Comparison of ENCODE assay signal across 22 cellular contexts in genomic region chr3:165464736-165465135, GRCh38.
A peak's percentile ranks its signal among the peaks of the same experiment; 100 is the strongest.
DNase-seq lines count a peak whose midpoint lies in the region; ATAC-seq, FAIRE-seq and TF ChIP-seq lines count a peak whose summit lies in the region.
"Had no signal": no experiment of that assay in that cellular context is flagged by ENCODE, and none has a peak within 500 bp of the region (broad histone marks: within the 10 kb centered on the region; RNA-seq: fewer than 3 reads in every experiment).

No MANE protein-coding gene starts in this region.

- H3K4me3 Mint-ChIP-seq in activated naive CD8-positive, alpha-beta T cell treated with anti-CD3 and anti-CD28 coated beads for 36 hours = no peak overlapping the region
- H3K4me3 Mint-ChIP-seq: activated CD4-positive, alpha-beta memory T cell treated with anti-CD3 and anti-CD28 coated beads for 36 hours; CD4-positive, alpha-beta memory T cell; stimulated activated naive B cell treated with anti-CD40 and anti-IgM and Interleukin-4, amounts not matched to agents 10 μg/mL and 1 μg/mL and 100 μg/mL, for 72 hours had no signal

- no peaks in the 10 kb centered on the region for H3K27me3 Mint-ChIP-seq in activated naive CD8-positive, alpha-beta T cell treated with anti-CD3 and anti-CD28 coated beads for 36 hours
- H3K27me3 Mint-ChIP-seq: activated CD4-positive, alpha-beta memory T cell treated with anti-CD3 and anti-CD28 coated beads for 36 hours; CD4-positive, alpha-beta memory T cell; stimulated activated naive B cell treated with anti-CD40 and anti-IgM and Interleukin-4, amounts not matched to agents 10 μg/mL and 1 μg/mL and 100 μg/mL, for 72 hours had no signal

- H3K27ac Mint-ChIP-seq in activated naive CD8-positive, alpha-beta T cell treated with anti-CD3 and anti-CD28 coated beads for 36 hours = no peak overlapping the region
- H3K27ac Mint-ChIP-seq: activated CD4-positive, alpha-beta memory T cell treated with anti-CD3 and anti-CD28 coated beads for 36 hours; CD4-positive, alpha-beta memory T cell; stimulated activated naive B cell treated with anti-CD40 and anti-IgM and Interleukin-4, amounts not matched to agents 10 μg/mL and 1 μg/mL and 100 μg/mL, for 72 hours had no signal

- 28 to 36% methylated on average over 2 of the region's 2 CpGs for WGBS in tibial nerve, 2 donors
- WGBS in upper lobe of left lung, 2 donors = 78 to 83% methylated on average over 2 of the region's 2 CpGs

- H3K9me3 Mint-ChIP-seq in activated naive CD8-positive, alpha-beta T cell treated with anti-CD3 and anti-CD28 coated beads for 36 hours = peaks cover 1% of the 10 kb centered on the region

- H3K36me3 ChIP-seq in tibial nerve (no peaks in the 10 kb centered on the region), upper lobe of left lung (no peaks in the 10 kb centered on the region)
- H3K36me3 ChIP-seq: neutrophil had no signal

- peak; percentile 92 for FAIRE-seq in RCC 7860 (lab: Jason Lieb, UNC)
- FAIRE-seq: GM12878 had no signal

- TF ChIP-seq EP300 in tibial nerve (IDR thresholded peaks at IDR 0.05) = no peak
- TF ChIP-seq EP300 in upper lobe of left lung (IDR thresholded peaks at IDR 0.05) = no peak

- H3K27ac ChIP-seq in tibial nerve (no peak overlapping the region), upper lobe of left lung (no peak overlapping the region)
- H3K27ac ChIP-seq: dorsolateral prefrontal cortex, neutrophil had no signal

- H3K36me3 Mint-ChIP-seq in activated naive CD8-positive, alpha-beta T cell treated with anti-CD3 and anti-CD28 coated beads for 36 hours = no peaks in the 10 kb centered on the region
- H3K36me3 Mint-ChIP-seq: activated CD4-positive, alpha-beta memory T cell treated with anti-CD3 and anti-CD28 coated beads for 36 hours; CD4-positive, alpha-beta memory T cell; stimulated activated naive B cell treated with anti-CD40 and anti-IgM and Interleukin-4, amounts not matched to agents 10 μg/mL and 1 μg/mL and 100 μg/mL, for 72 hours had no signal

- DNase-seq in ELR (ENCODE audit: low read depth) = peak; percentile 90
- DNase-seq in RCC 7860 (ENCODE audit: low spot score) = peak; percentile 84
- DNase-seq in choroid plexus epithelial cell (ENCODE audit: low read depth) = peak; percentile 1
- peak; percentile 34 for DNase-seq in iris pigment epithelial cell (ENCODE audit: low read depth)
- no peak for DNase-seq in tibial nerve (ENCODE audit: low spot score in 2 of 2)
- DNase-seq in activated naive CD8-positive, alpha-beta T cell treated with anti-CD3 and anti-CD28 coated beads for 36 hours = no peak
- no peak for DNase-seq in upper lobe of left lung
- DNase-seq: activated CD4-positive, alpha-beta memory T cell treated with anti-CD3 and anti-CD28 coated beads for 36 hours; activated effector memory CD4-positive, alpha-beta T cell treated with Interleukin-2 at 50 U/mL for 16 hours; caudate nucleus; CD4-positive, alpha-beta memory T cell; DMS79; dorsolateral prefrontal cortex; Karpas-422; NCI-H1092 treated with DMSO at 0.1 percent for 48 hours; NCI-H2107; NCI-H524; stimulated activated CD4-positive, alpha-beta T cell treated with anti-CD3 and anti-CD28 coated beads, Interleukin-2, amount 100 ng/mL, for 48 hours; stimulated activated naive B cell treated with anti-CD40 and anti-IgM and Interleukin-4, amounts not matched to agents 10 μg/mL and 1 μg/mL and 100 μg/mL, for 72 hours had no signal

- H3K4me3 ChIP-seq in choroid plexus epithelial cell (ENCODE audit: low read depth, low read length) = no peak overlapping the region
- H3K4me3 ChIP-seq in tibial nerve = no peak overlapping the region
- H3K4me3 ChIP-seq in upper lobe of left lung = no peak overlapping the region
- H3K4me3 ChIP-seq: dorsolateral prefrontal cortex, GM12878 had no signal

- TF ChIP-seq CTCF in choroid plexus epithelial cell (conservative IDR thresholded peaks at IDR 0.05; ENCODE audit: low read depth, low read length) (no peak), tibial nerve (IDR thresholded peaks at IDR 0.05) (no peak), upper lobe of left lung (IDR thresholded peaks at IDR 0.05) (no peak)

- no peaks in the 10 kb centered on the region for H3K27me3 ChIP-seq in tibial nerve
- H3K27me3 ChIP-seq in upper lobe of left lung = no peaks in the 10 kb centered on the region
- H3K27me3 ChIP-seq: dorsolateral prefrontal cortex, neutrophil had no signal

- TF ChIP-seq POLR2A in tibial nerve (IDR thresholded peaks at IDR 0.05) (no peak), upper lobe of left lung (IDR thresholded peaks at IDR 0.05) (no peak)

- H3K4me1 ChIP-seq in tibial nerve (no peaks in the 10 kb centered on the region), upper lobe of left lung (no peaks in the 10 kb centered on the region)

- no peak for ATAC-seq in upper lobe of left lung (ENCODE audit: low FRiP score in 2 of 2)
- no peak for ATAC-seq in GM18498 (IDR thresholded peaks at IDR 0.05; ENCODE audit: unreplicated experiment)
- ATAC-seq: GM12878; stimulated activated naive B cell treated with anti-CD40 and anti-IgM and Interleukin-4, amounts not matched to agents 10 μg/mL and 1 μg/mL and 100 μg/mL, for 72 hours had no signal

- no peaks in the 10 kb centered on the region for H3K4me1 Mint-ChIP-seq in activated naive CD8-positive, alpha-beta T cell treated with anti-CD3 and anti-CD28 coated beads for 36 hours
- H3K4me1 Mint-ChIP-seq: CD4-positive, alpha-beta memory T cell; stimulated activated naive B cell treated with anti-CD40 and anti-IgM and Interleukin-4, amounts not matched to agents 10 μg/mL and 1 μg/mL and 100 μg/mL, for 72 hours had no signal

- H3K9me3 ChIP-seq in tibial nerve (no peaks in the 10 kb centered on the region), upper lobe of left lung (no peaks in the 10 kb centered on the region)
- H3K9me3 ChIP-seq: neutrophil had no signal

Comparison
In these comparisons a context has a peak if more than half of its experiments do, and no peak if none do; other contexts are left out.
1. DNase-seq: peak in ELR (single experiment), RCC 7860 (single experiment), choroid plexus epithelial cell (single experiment) and iris pigment epithelial cell (single experiment); none in tibial nerve (0 of 2), activated naive CD8-positive, alpha-beta T cell treated with anti-CD3 and anti-CD28 coated beads for 36 hours (single experiment) and upper lobe of left lung (0 of 2).